ENCODE assay signal across 16 cellular contexts in genomic region chr4:128277856-128278255, GRCh38. TPM values are rescaled to one million over a fixed set of nuclear protein-coding genes. Genes with fewer than 3 reads are reported as not detected.
DNase-seq lines count a peak whose midpoint lies in the region; TF ChIP-seq lines count a peak whose summit lies in the region.
"Had no signal": no experiment of that assay in that cellular context is flagged by ENCODE, and none has a peak within 500 bp of the region (broad histone marks: within the 10 kb centered on the region; RNA-seq: fewer than 3 reads in every experiment).

No MANE protein-coding gene starts in this region.

- H2AFZ ChIP-seq in osteoblast (ENCODE audit: low read length) (no peak overlapping the region), MM.1S (ENCODE audit: low read length) (no peak overlapping the region)
- H2AFZ ChIP-seq: GM23338 had no signal

- no peak for TF ChIP-seq CTCF in osteoblast (IDR thresholded peaks at IDR 0.05; ENCODE audit: extremely low read depth, low read depth, low read length)
- no peak for TF ChIP-seq CTCF in right atrium auricular region (IDR thresholded peaks at IDR 0.05)
- no peak for TF ChIP-seq CTCF in MM.1S (IDR thresholded peaks at IDR 0.05; ENCODE audit: low read length)

- no peak overlapping the region for H3K9ac ChIP-seq in MM.1S (ENCODE audit: low read length)

- in situ Hi-C loops in G401 (cut with HindIII; ENCODE audit: low sequenced_read_pairs), result no loop called here

- no peak overlapping the region for H3K4me3 ChIP-seq in osteoblast (ENCODE audit: insufficient read depth, low read length)
- no peak overlapping the region for H3K4me3 ChIP-seq in right atrium auricular region
- H3K4me3 ChIP-seq in MM.1S (ENCODE audit: low read length), result no peak overlapping the region
- H3K4me3 ChIP-seq: GM12878, GM23338 had no signal

- H3K4me2 ChIP-seq in osteoblast (ENCODE audit: insufficient read depth, low read length) (no peak overlapping the region), MM.1S (ENCODE audit: low read depth, low read length) (no peak overlapping the region)
- H3K4me2 ChIP-seq: GM23338 had no signal

- peak overlapping the region; percentile 9 for H3K27ac ChIP-seq in osteoblast (ENCODE audit: low read depth, low read length)
- no peak overlapping the region for H3K27ac ChIP-seq in right atrium auricular region
- H3K27ac ChIP-seq in MM.1S (ENCODE audit: low read length), result no peak overlapping the region
- H3K27ac ChIP-seq: C4-2B had no signal

- H3K9me2 ChIP-seq in MM.1S (replicated peaks; ENCODE audit: insufficient read depth, low read length), result no peaks in the 10 kb centered on the region

- H4K20me1 ChIP-seq in osteoblast (ENCODE audit: insufficient read depth, low read length) (peaks cover 9% of the 10 kb centered on the region), MM.1S (ENCODE audit: insufficient read depth, low read length) (peaks cover 4% of the 10 kb centered on the region; the same call in 1 of the 2 replicates)

- H3K27me3 ChIP-seq in osteoblast (ENCODE audit: insufficient read depth, low read length) (no peaks in the 10 kb centered on the region), right atrium auricular region (no peaks in the 10 kb centered on the region), MM.1S (replicated peaks; ENCODE audit: insufficient read depth, low read length) (no peaks in the 10 kb centered on the region)

- H3F3A ChIP-seq in MM.1S (ENCODE audit: insufficient read depth, low read length), result no peaks in the 10 kb centered on the region

- peaks cover 20% of the 10 kb centered on the region for H3K4me1 ChIP-seq in osteoblast (ENCODE audit: insufficient read depth, low read length)
- H3K4me1 ChIP-seq in right atrium auricular region, result peaks cover 0 to 4% of the 10 kb centered on the region in 2 donors
- H3K4me1 ChIP-seq in MM.1S (ENCODE audit: low read length), result no peaks in the 10 kb centered on the region

- H3K36me3 ChIP-seq in osteoblast (ENCODE audit: insufficient read depth, low read length), result peaks cover 24% of the 10 kb centered on the region
- H3K36me3 ChIP-seq in right atrium auricular region, result no peaks in the 10 kb centered on the region
- peaks cover 13% of the 10 kb centered on the region; the same call in 1 of the 2 replicates for H3K36me3 ChIP-seq in MM.1S (replicated peaks; ENCODE audit: insufficient read depth, low read length)

- DNase-seq in G401 (ENCODE audit: low spot score) (peak; percentile 88), NCI-H2171 treated with DMSO at 0.1 percent for 48 hours (lab: John Stamatoyannopoulos, UW) (peak; percentile 61), osteoblast (ENCODE audit: insufficient read length, low spot score, missing footprints) (no peak), right atrium auricular region (ENCODE audit: low spot score) (no peak), MM.1S (no peak)
- no peak for DNase-seq in activated CD8-positive, alpha-beta memory T cell treated with anti-CD3 and anti-CD28 coated beads, Interleukin-2, amount 50 U/mL, for 48 hours
- no peak for DNase-seq in activated CD4-positive, alpha-beta T cell treated with anti-CD3 and anti-CD28 coated beads, Interleukin-2, amount 50 U/mL, for 1 hour
- DNase-seq: AML-193; Caco-2; CD4-positive, alpha-beta T cell; DMS79 treated with DMSO at 0.1 percent for 48 hours; HCEC 1CT; KG1 had no signal

- H3K9me3 ChIP-seq in osteoblast (ENCODE audit: low read depth, low read length), result no peaks in the 10 kb centered on the region
- no peaks in the 10 kb centered on the region for H3K9me3 ChIP-seq in right atrium auricular region
- H3K9me3 ChIP-seq in MM.1S (replicated peaks; ENCODE audit: insufficient read depth, low read length), result no peaks in the 10 kb centered on the region
- H3K9me3 ChIP-seq: Caco-2 had no signal

- H3K79me2 ChIP-seq in osteoblast (ENCODE audit: insufficient read depth, low read length) (peaks cover 97% of the 10 kb centered on the region), MM.1S (ENCODE audit: low read length) (peaks cover 100% of the 10 kb centered on the region)

RNA-seq across cellular contexts. Expression of gene PGRMC2, which starts 9.8 kb away (rescaled TPM):
- total RNA-seq in G401 (2014; rRNA removed; shearing (Covaris generic)), result 45.0 and 58.6 TPM in 2 replicates
- total RNA-seq in osteoblast (38.4 and 39.2 TPM in 2 replicates), right atrium auricular region (10 to 100 TPM; 21.2 to 36.3 TPM)

Comparison
In these comparisons a context has a peak if more than half of its experiments do, and no peak if none do; other contexts are left out.
1. DNase-seq: peak in G401 (single experiment) and NCI-H2171 treated with DMSO at 0.1 percent for 48 hours (single experiment); none in osteoblast (single experiment), right atrium auricular region (single experiment), activated CD8-positive, alpha-beta memory T cell treated with anti-CD3 and anti-CD28 coated beads, Interleukin-2, amount 50 U/mL, for 48 hours (single experiment), activated CD4-positive, alpha-beta T cell treated with anti-CD3 and anti-CD28 coated beads, Interleukin-2, amount 50 U/mL, for 1 hour (single experiment) and MM.1S (single experiment).